Comparison of ENCODE assay signal across 8 cellular contexts in the genomic region with DNA sequence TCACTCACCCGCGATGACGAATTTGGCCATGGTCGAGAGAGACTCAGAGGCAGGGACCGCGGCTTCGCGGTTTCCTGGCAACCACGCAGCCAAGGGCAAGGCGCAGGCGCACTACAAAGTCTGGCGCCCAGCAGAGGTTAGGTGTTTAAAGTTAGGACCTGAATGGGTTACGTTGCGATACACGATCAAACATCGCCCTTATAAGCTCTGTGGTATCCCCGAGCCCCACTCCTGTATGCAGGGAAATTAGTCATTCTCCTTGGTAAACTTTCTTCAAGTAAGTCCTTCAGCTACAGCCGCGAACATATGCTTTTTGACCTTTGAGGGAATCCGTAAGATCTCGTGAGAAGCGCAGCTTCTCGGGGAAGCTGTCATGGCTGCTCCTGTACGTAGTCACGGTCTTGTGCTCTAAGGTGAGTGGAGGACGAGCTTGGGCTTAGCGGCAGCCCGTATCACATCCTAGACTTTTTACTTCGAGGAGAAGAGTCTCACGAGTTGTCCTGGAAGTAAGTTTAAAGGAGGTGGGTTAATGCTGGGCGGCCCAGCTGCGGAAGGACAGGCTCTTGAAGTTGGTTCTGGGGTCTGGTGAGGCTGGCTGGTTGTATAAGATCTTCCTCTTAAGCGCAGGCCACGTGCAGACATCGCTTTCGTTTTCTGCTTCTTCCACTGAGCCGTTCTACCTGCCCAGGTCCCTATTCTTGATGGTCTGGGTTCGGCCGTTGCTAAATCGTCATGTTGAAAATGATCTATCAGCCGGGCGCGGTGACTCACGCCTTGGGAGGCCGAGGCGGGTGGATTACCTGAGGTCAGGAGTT. TPM values are rescaled to one million over a fixed set of nuclear protein-coding genes. Genes with fewer than 3 reads are reported as not detected.
DNase-seq lines count a peak whose midpoint lies in the region; ATAC-seq and TF ChIP-seq lines count a peak whose summit lies in the region.

A gene (plus strand): TSS at position 365 of the 815 bp plus-strand sequence. CDS start 1,088 bp downstream, outside the sequence.
A gene (minus strand): TSS at position 87 of the 815 bp plus-strand sequence. CDS start 57 bp downstream, at position 30.

- H4K20me1 ChIP-seq in SU-DHL-6 (ENCODE audit: low read depth, low read length), result no peaks in the 10 kb centered on the region

- H2BK120ac ChIP-seq in trophoblast cell (ENCODE audit: insufficient read depth, low read length, poor library complexity), result peak within 1 kb of the TSS; percentile 40

- H3K14ac ChIP-seq in trophoblast cell (ENCODE audit: low read length), result peak within 1 kb of the TSS; percentile 69

- peak within 1 kb of the TSS; percentile 54 for H4K91ac ChIP-seq in trophoblast cell (ENCODE audit: low read depth, low read length)

- ATAC-seq in HG02759 (IDR thresholded peaks at IDR 0.05; ENCODE audit: unreplicated experiment) (peak; percentile 94), heart left ventricle (peak; percentile 96 to 99 (median 98))

- H3K79me2 ChIP-seq in SU-DHL-6 (ENCODE audit: insufficient read depth, low read length), result peaks cover 34% of the 10 kb centered on the region
- peaks cover 2% of the 10 kb centered on the region for H3K79me2 ChIP-seq in trophoblast cell (ENCODE audit: control insufficient read depth, insufficient read depth, low read length, poor library complexity)

- no peak within 1 kb of the TSS for H2BK12ac ChIP-seq in trophoblast cell (ENCODE audit: low read length)

- H3K4me1 ChIP-seq in adipocyte (ENCODE audit: control insufficient read depth, insufficient read depth, low read length) (peaks cover 10% of the 10 kb centered on the region), heart left ventricle (peaks cover 3 to 43% (median 35%) of the 10 kb centered on the region in 12 donors), trophoblast cell (ENCODE audit: control insufficient read depth in 1 of 2, insufficient read depth in 2 of 2, low read length in 2 of 2) (no peaks in the 10 kb centered on the region), transverse colon (peaks cover 0 to 39% (median 15%) of the 10 kb centered on the region in 4 donors)

- peak within 1 kb of the TSS; percentile 89 for H2AFZ ChIP-seq in SU-DHL-6 (ENCODE audit: low read depth, low read length, severe bottlenecking)
- peak within 1 kb of the TSS; percentile 68 for H2AFZ ChIP-seq in trophoblast cell (ENCODE audit: insufficient read depth, low read length, poor library complexity)

- TF ChIP-seq POLR2A in heart left ventricle (IDR thresholded peaks at IDR 0.05), result no peak
- TF ChIP-seq POLR2A in transverse colon (IDR thresholded peaks at IDR 0.05), result peak; percentile 66

- H3K9me3 ChIP-seq in SU-DHL-6 (ENCODE audit: insufficient read depth, low read length) (no peaks in the 10 kb centered on the region), adipocyte (ENCODE audit: control insufficient read depth, low read length) (no peaks in the 10 kb centered on the region), heart left ventricle (no peaks in the 10 kb centered on the region), trophoblast cell (ENCODE audit: insufficient read depth, low read depth, low read length) (no peaks in the 10 kb centered on the region), transverse colon (no peaks in the 10 kb centered on the region)

- WGBS in heart left ventricle, 4 donors, result 0% methylated on average over 39 to 46 of the region's 46 CpGs
- WGBS in trophoblast cell (ENCODE audit: extremely low coverage, insufficient coverage, insufficient read length), result no CpG with 5 or more reads among the region's 46 CpGs
- 0% methylated on average over 2 to 43 of the region's 46 CpGs for WGBS in transverse colon (ENCODE audit: low coverage in 1 of 2), 2 donors

- no peak for TF ChIP-seq CTCF in GM12864 (IDR thresholded peaks at IDR 0.05; ENCODE audit: low read depth, low read length, missing control alignments)
- TF ChIP-seq CTCF in SU-DHL-6 (IDR thresholded peaks at IDR 0.05; ENCODE audit: insufficient read depth, low read length, poor library complexity, severe bottlenecking), result no peak
- TF ChIP-seq CTCF in heart left ventricle (IDR thresholded peaks at IDR 0.05), result no peak
- TF ChIP-seq CTCF in transverse colon (IDR thresholded peaks at IDR 0.05), result no peak

- H3K9me2 ChIP-seq in SU-DHL-6 (replicated peaks; ENCODE audit: insufficient read depth, low read length), result no peaks in the 10 kb centered on the region

- no peaks in the 10 kb centered on the region for H3K27me3 ChIP-seq in SU-DHL-6 (ENCODE audit: low read length)
- peaks cover 7% of the 10 kb centered on the region for H3K27me3 ChIP-seq in adipocyte (replicated peaks; ENCODE audit: control insufficient read depth, insufficient read depth, low read length)
- peaks cover 0 to 3% (median 0%) of the 10 kb centered on the region in 9 donors for H3K27me3 ChIP-seq in heart left ventricle
- H3K27me3 ChIP-seq in trophoblast cell (ENCODE audit: insufficient read depth, low read length), result no peaks in the 10 kb centered on the region
- no peaks in the 10 kb centered on the region for H3K27me3 ChIP-seq in transverse colon

- H3K18ac ChIP-seq in trophoblast cell (ENCODE audit: low read length), result no peak within 1 kb of the TSS

- H3K4me3 ChIP-seq in GM12864 (ENCODE audit: low read depth, low read length), result peak within 1 kb of the TSS; percentile 88
- peak within 1 kb of the TSS; percentile 90 for H3K4me3 ChIP-seq in SU-DHL-6 (ENCODE audit: insufficient read depth, low read length, poor library complexity, severe bottlenecking)
- H3K4me3 ChIP-seq in adipocyte (ENCODE audit: low read length), result peak within 1 kb of the TSS; percentile 100
- peak within 1 kb of the TSS; percentile 68 to 97 (median 84) for H3K4me3 ChIP-seq in heart left ventricle
- H3K4me3 ChIP-seq in trophoblast cell (ENCODE audit: low read depth, low read length), result peak within 1 kb of the TSS; percentile 83
- peak within 1 kb of the TSS; percentile 54 to 90 (median 78) for H3K4me3 ChIP-seq in transverse colon

- H3K9ac ChIP-seq in SU-DHL-6 (ENCODE audit: low read length), result peak within 1 kb of the TSS; percentile 83
- H3K9ac ChIP-seq in adipocyte (ENCODE audit: low read length), result peak within 1 kb of the TSS; percentile 96
- H3K9ac ChIP-seq in trophoblast cell (ENCODE audit: low read length), result peak within 1 kb of the TSS; percentile 86

- H3K23ac ChIP-seq in trophoblast cell (ENCODE audit: low read length), result no peak within 1 kb of the TSS

- in situ Hi-C loops in transverse colon (cut with MboI; ENCODE audit: low pct_ligation_motif_present in 1 of 4, low pct_unique_long_range_greater_than_20kb in 1 of 4, low sequenced_read_pairs in 3 of 4), result loop anchor here in 1 of 4 donors (25.0 kb wide), 1 partner anchor 1497 kb away; a partner anchor contains a TSS

- H2AK5ac ChIP-seq in trophoblast cell (ENCODE audit: low read length), result no peak within 1 kb of the TSS

- H3F3A ChIP-seq in SU-DHL-6 (ENCODE audit: insufficient read depth), result no peaks in the 10 kb centered on the region

- intact Hi-C loops in heart left ventricle (cut with DNase I), result loop anchor here in 2 of 10 donors (5.0 to 10.0 kb wide), 3 partner anchors 73 to 949 kb away; a partner anchor contains a TSS
- intact Hi-C loops in transverse colon (cut with DNase I; ENCODE audit: low total_unique reads), result no loop called here

- H4K8ac ChIP-seq in trophoblast cell (ENCODE audit: low read depth, low read length), result peak within 1 kb of the TSS; percentile 84

- no peak for TF ChIP-seq EP300 in transverse colon (IDR thresholded peaks at IDR 0.05; ENCODE audit: low read depth)

- H3K4ac ChIP-seq in trophoblast cell (ENCODE audit: low read depth, low read length), result no peak within 1 kb of the TSS

- DNase-seq in GM12864 (ENCODE audit: low read depth) (peak; percentile 86), NCI-H1417 (lab: John Stamatoyannopoulos, UW) (peak; percentile 87 to 98 (median 97)), adipocyte (ENCODE audit: low read depth) (peak; percentile 97), heart left ventricle (peak; percentile 85 to 93 (median 91)), trophoblast cell (peak; percentile 97 to 99), transverse colon (peak; percentile 87)

- peaks cover 4% of the 10 kb centered on the region for H3K79me1 ChIP-seq in trophoblast cell (ENCODE audit: low read length)

- H3K4me2 ChIP-seq in SU-DHL-6 (ENCODE audit: low read depth, low read length, poor library complexity, severe bottlenecking) (peak within 1 kb of the TSS; percentile 93), trophoblast cell (ENCODE audit: low read length) (peak within 1 kb of the TSS; percentile 91)

- peak within 1 kb of the TSS; percentile 21 for H4K12ac ChIP-seq in trophoblast cell (ENCODE audit: low read depth, low read length)

- H2BK5ac ChIP-seq in trophoblast cell (ENCODE audit: low read depth, low read length, poor library complexity), result peak within 1 kb of the TSS; percentile 65

- H3K27ac ChIP-seq in SU-DHL-6 (ENCODE audit: low read depth, low read length) (peak within 1 kb of the TSS; percentile 68), heart left ventricle (peak within 1 kb of the TSS; percentile 82 to 95 (median 89)), trophoblast cell (ENCODE audit: low read depth, low read length) (peak within 1 kb of the TSS; percentile 60), transverse colon (peak within 1 kb of the TSS; percentile 81 to 91 (median 86))

- peaks cover 6% of the 10 kb centered on the region; the same call in 1 of the 2 replicates for H3K36me3 ChIP-seq in SU-DHL-6 (ENCODE audit: low read length)
- H3K36me3 ChIP-seq in adipocyte (ENCODE audit: control insufficient read depth, insufficient read depth, low read length, severe bottlenecking), result peaks cover 14% of the 10 kb centered on the region
- peaks cover 0 to 37% (median 23%) of the 10 kb centered on the region in 9 donors for H3K36me3 ChIP-seq in heart left ventricle
- H3K36me3 ChIP-seq in trophoblast cell (ENCODE audit: control insufficient read depth in 1 of 2, insufficient read depth in 2 of 2, low read length in 2 of 2), result peaks cover 2 to 3% of the 10 kb centered on the region in 2 experiments
- H3K36me3 ChIP-seq in transverse colon, result no peaks in the 10 kb centered on the region

RNA-seq across cellular contexts. Expression of the first gene that starts in this region (rescaled TPM):
- total RNA-seq in heart left ventricle (10 to 100 TPM; 32.6 to 48.0 (median 42.4) TPM), transverse colon (10 to 100 TPM in 3 of 4 donors, 1 to 10 TPM in 1; 6.8 to 24.9 (median 21.1) TPM)
- 10 to 100 TPM; 10.9 to 42.2 TPM for polyA plus RNA-seq in heart left ventricle
- polyA plus RNA-seq in trophoblast cell (2013), result 12.1 and 12.5 TPM in 2 replicates

RNA-seq across cellular contexts. Expression of the second gene that starts in this region (rescaled TPM):
- total RNA-seq in heart left ventricle (1 to 10 TPM in 5 of 9 donors, under 1 TPM in 4; 0.30 to 2.0 (median 1.1) TPM), transverse colon (100 to 1,000 TPM in 1 of 4 donors, under 1 TPM in 2, not detected in 1; 0.55 to 365 (median 0.79) TPM)
- under 1 TPM; 0.33 to 0.53 TPM for polyA plus RNA-seq in heart left ventricle
- 0.24 and 0.38 TPM in 2 replicates for polyA plus RNA-seq in trophoblast cell (2013)

Comparison
In these comparisons a context has a peak if more than half of its experiments do, and no peak if none do; other contexts are left out.
1. Peak in every context shown above with its lines: DNase-seq, ATAC-seq, H3K4me3 ChIP-seq and H3K27ac ChIP-seq.